20 cellular contexts compared by ENCODE assay signal in the genomic region with DNA sequence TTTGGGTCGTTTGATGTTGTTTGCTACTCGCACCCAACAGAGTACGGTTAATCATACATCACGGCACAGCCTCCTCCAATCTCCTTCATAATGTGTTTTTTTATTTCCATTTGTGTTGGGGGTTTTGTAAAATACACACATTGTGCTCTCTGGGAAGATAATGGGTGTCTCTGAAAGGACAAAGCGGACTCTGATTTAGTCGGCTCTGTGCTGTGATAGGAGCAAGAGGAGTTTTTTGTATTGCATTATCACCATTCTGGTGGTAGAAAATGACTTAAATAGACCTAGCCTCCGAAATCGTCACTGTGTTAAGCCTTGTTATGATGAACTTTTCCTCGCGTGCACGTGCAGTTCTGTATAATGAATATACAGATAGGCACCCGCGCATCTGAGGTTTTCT.
DNase-seq lines count a peak whose midpoint lies in the region; ATAC-seq, FAIRE-seq and TF ChIP-seq lines count a peak whose summit lies in the region.
"Had no signal": no experiment of that assay in that cellular context is flagged by ENCODE, and none has a peak within 500 bp of the region (broad histone marks: within the 10 kb centered on the region; RNA-seq: fewer than 3 reads in every experiment).

No MANE protein-coding gene starts in this region.

- no peak for FAIRE-seq in H1 (lab: Jason Lieb, UNC)
- FAIRE-seq in pancreas (lab: Jason Lieb, UNC), result no peak
- FAIRE-seq: GM12892, GM18507, HepG2 had no signal

- no peak for TF ChIP-seq EP300 in H1 (IDR thresholded peaks at IDR 0.05; ENCODE audit: borderline replicate concordance in 1 of 2, low read depth in 2 of 2, low read length in 2 of 2)

- no peak overlapping the region for H3K56ac ChIP-seq in H1 (replicated peaks; ENCODE audit: insufficient read length, low read depth, low read length)
- peak overlapping the region; percentile 45 for H3K56ac ChIP-seq in mesendoderm (ENCODE audit: low read length)

- H4K8ac ChIP-seq in H1 (ENCODE audit: extremely low read depth, insufficient read depth, low read length), result no peak overlapping the region
- H4K8ac ChIP-seq in mesendoderm (ENCODE audit: low read depth, low read length), result no peak overlapping the region

- H2BK120ac ChIP-seq in H1 (replicated peaks; ENCODE audit: low read depth, low read length) (peak overlapping the region; percentile 94), mesendoderm (ENCODE audit: low read depth, low read length) (peak overlapping the region; percentile 83)

- no peaks in the 10 kb centered on the region for H3K79me1 ChIP-seq in H1 (ENCODE audit: low read depth, low read length)
- no peaks in the 10 kb centered on the region for H3K79me1 ChIP-seq in mesendoderm (ENCODE audit: low read length)

- H3K4me1 ChIP-seq in HUES64 (ENCODE audit: insufficient read depth, low read length) (peaks cover 47% of the 10 kb centered on the region), H1 (replicated peaks in 1 of 4; ENCODE audit: control insufficient read depth in 3 of 4, insufficient read depth in 4 of 4, low read length in 3 of 4) (peaks cover 11 to 35% (median 25%) of the 10 kb centered on the region in 4 experiments), mesendoderm (ENCODE audit: control insufficient read depth, low read depth, low read length) (peaks cover 16% of the 10 kb centered on the region), esophagus squamous epithelium (no peaks in the 10 kb centered on the region), pancreas (no peaks in the 10 kb centered on the region)
- H3K4me1 ChIP-seq: BLaER1 treated with 17β-estradiol and CSF1 and Interleukin-3, amounts not matched to agents 10 nM and 100 nM had no signal

- H3K27me3 ChIP-seq in HUES64 (ENCODE audit: insufficient read depth, low read length), result no peaks in the 10 kb centered on the region
- peaks cover 0 to 4% (median 0%) of the 10 kb centered on the region in 4 experiments; a peak in 2 of 7 replicates for H3K27me3 ChIP-seq in H1 (replicated peaks in 1 of 4; ENCODE audit: control insufficient read depth in 3 of 4, extremely low read depth in 1 of 4, insufficient read depth in 3 of 4, low read length in 3 of 4)
- H3K27me3 ChIP-seq in mesendoderm (ENCODE audit: insufficient read depth, low read length, poor library complexity), result no peaks in the 10 kb centered on the region
- H3K27me3 ChIP-seq in esophagus squamous epithelium, result peaks cover 0 to 13% (median 0%) of the 10 kb centered on the region in 4 donors
- peaks cover 0 to 8% (median 2%) of the 10 kb centered on the region in 4 donors for H3K27me3 ChIP-seq in pancreas
- H3K27me3 ChIP-seq: BLaER1 treated with 17β-estradiol and CSF1 and Interleukin-3, amounts not matched to agents 10 nM and 100 nM had no signal

- CTCF ChIA-PET in H1 (lab: Charles Lee; ENCODE audit: partially characterized antibody), result no interaction called here

- H2BK15ac ChIP-seq in H1 (ENCODE audit: low read length) (no peak overlapping the region), mesendoderm (replicated peaks; ENCODE audit: low read depth) (no peak overlapping the region)

- H3K4me3 ChIP-seq in HUES64 (ENCODE audit: low read length) (no peak overlapping the region), H1 (ENCODE audit: extremely low read depth in 1 of 4, insufficient read depth in 2 of 4, low read depth in 3 of 4, low read length in 4 of 4) (peak overlapping the region in 1 of 4 experiments; percentile 31; a peak in 1 of 8 replicates), mesendoderm (ENCODE audit: low read length) (no peak overlapping the region), esophagus squamous epithelium (no peak overlapping the region), pancreas (no peak overlapping the region)
- H3K4me3 ChIP-seq: BLaER1 treated with 17β-estradiol and CSF1 and Interleukin-3, amounts not matched to agents 10 nM and 100 nM had no signal

- no peak for TF ChIP-seq RAD21 in H1 (IDR thresholded peaks at IDR 0.05 in 1 of 2, conservative IDR thresholded peaks at IDR 0.05 in 1 of 2; ENCODE audit: low read depth in 2 of 2, low read length in 2 of 2)

- H3K23ac ChIP-seq in H1 (ENCODE audit: insufficient read length) (no peak overlapping the region), mesendoderm (ENCODE audit: low read length) (no peak overlapping the region)

- H4K20me1 ChIP-seq in H1 (replicated peaks in 1 of 2; ENCODE audit: control insufficient read depth in 1 of 2, insufficient read depth in 2 of 2, low read length in 2 of 2), result no peaks in the 10 kb centered on the region
- H4K20me1 ChIP-seq: BLaER1 treated with 17β-estradiol and CSF1 and Interleukin-3, amounts not matched to agents 10 nM and 100 nM had no signal

- no peaks in the 10 kb centered on the region for H3K9me3 ChIP-seq in HUES64 (ENCODE audit: insufficient read depth, low read depth, low read length)
- no peaks in the 10 kb centered on the region for H3K9me3 ChIP-seq in H1 (ENCODE audit: insufficient read depth in 2 of 2, low read depth in 1 of 2, low read length in 1 of 2)
- H3K9me3 ChIP-seq in esophagus squamous epithelium, result no peaks in the 10 kb centered on the region
- H3K9me3 ChIP-seq in pancreas, result no peaks in the 10 kb centered on the region

- no peak overlapping the region for H3K4ac ChIP-seq in H1 (replicated peaks; ENCODE audit: insufficient read length, low read depth, low read length)
- no peak overlapping the region for H3K4ac ChIP-seq in mesendoderm (ENCODE audit: low read depth, low read length)

- peak overlapping the region; percentile 56; the same call in 1 of the 2 replicates for H2BK5ac ChIP-seq in H1 (ENCODE audit: low read depth, low read length)
- H2BK5ac ChIP-seq in mesendoderm (ENCODE audit: low read length), result peak overlapping the region; percentile 26

- no peak for TF ChIP-seq POLR2A in H1 (IDR thresholded peaks at IDR 0.05; ENCODE audit: control extremely low read depth in 1 of 2, low read depth in 2 of 2, low read length in 2 of 2)
- no peak for TF ChIP-seq POLR2A in esophagus squamous epithelium (IDR thresholded peaks at IDR 0.05)

- POLR2A ChIA-PET in H1 (lab: Charles Lee; ENCODE audit: partially characterized antibody), result interaction anchor here (1.1 kb wide), 1 partner anchor 12 kb away, joined by 6 read pairs; no protein-coding TSS in a partner anchor

- H4K5ac ChIP-seq in H1 (ENCODE audit: insufficient read length, low read depth, low read length) (no peak overlapping the region), mesendoderm (ENCODE audit: low read length) (no peak overlapping the region)

- H3K9ac ChIP-seq in HUES64 (ENCODE audit: low read depth, low read length) (no peak overlapping the region), H1 (replicated peaks in 1 of 4; ENCODE audit: extremely low read depth in 1 of 4, low read depth in 3 of 4, low read length in 3 of 4) (no peak overlapping the region), mesendoderm (ENCODE audit: low read length) (no peak overlapping the region)
- H3K9ac ChIP-seq: BLaER1 treated with 17β-estradiol and CSF1 and Interleukin-3, amounts not matched to agents 10 nM and 100 nM had no signal

- no peaks in the 10 kb centered on the region; the same call in none of the 2 replicates for H3K23me2 ChIP-seq in H1 (ENCODE audit: low read depth, low read length)

- H3K36me3 ChIP-seq in HUES64 (ENCODE audit: insufficient read depth, low read length) (no peaks in the 10 kb centered on the region), H1 (ENCODE audit: control insufficient read depth in 2 of 4, insufficient read depth in 4 of 4, low read length in 3 of 4) (no peaks in the 10 kb centered on the region), mesendoderm (ENCODE audit: control insufficient read depth, insufficient read depth, low read length) (no peaks in the 10 kb centered on the region), esophagus squamous epithelium (no peaks in the 10 kb centered on the region), pancreas (no peaks in the 10 kb centered on the region)
- H3K36me3 ChIP-seq: BLaER1 treated with 17β-estradiol and CSF1 and Interleukin-3, amounts not matched to agents 10 nM and 100 nM had no signal

- TF ChIP-seq CTCF in H1 (IDR thresholded peaks at IDR 0.05; ENCODE audit: control extremely low read depth in 1 of 3, insufficient read depth in 1 of 3, low read depth in 1 of 3, low read length in 3 of 3), result no peak
- TF ChIP-seq CTCF in esophagus squamous epithelium (IDR thresholded peaks at IDR 0.05), result no peak
- no peak for TF ChIP-seq CTCF in pancreas (IDR thresholded peaks at IDR 0.05)

- peak overlapping the region; percentile 66; the same call in 1 of the 2 replicates for H2BK20ac ChIP-seq in H1 (ENCODE audit: low read length)

- no peak for ATAC-seq in HG03571 (IDR thresholded peaks at IDR 0.05; ENCODE audit: unreplicated experiment)
- ATAC-seq in HG03135 (IDR thresholded peaks at IDR 0.05; ENCODE audit: unreplicated experiment), result no peak
- ATAC-seq in pancreas, result no peak
- ATAC-seq: HepG2, PC-3, SK-N-SH treated with all-trans-retinoic acid at 6 μM for 48 hours had no signal

- H4K91ac ChIP-seq in H1 (replicated peaks; ENCODE audit: insufficient read length, low read length), result no peak overlapping the region

- 77% methylated on average over 13 of the region's 13 CpGs for WGBS in HUES64
- 83% methylated on average over 13 of the region's 13 CpGs; no CpG with 5 or more reads in 1 of the 2 experiments for WGBS in H1 (ENCODE audit: extremely low coverage in 1 of 2, insufficient coverage in 1 of 2, insufficient read length in 1 of 2, insufficient replicate concordance in 2 of 2, low coverage in 1 of 2, low lambda C conversion rate in 2 of 2, missing lambda C conversion rate in 1 of 2), 2 experiments
- WGBS in mesendoderm (ENCODE audit: extremely low coverage, insufficient coverage, low lambda C conversion rate), result no CpG with 5 or more reads among the region's 13 CpGs
- 77 to 81% methylated on average over 13 of the region's 13 CpGs for WGBS in esophagus squamous epithelium, 2 donors
- WGBS in pancreas, 2 donors, result 55 to 67% methylated on average over 13 of the region's 13 CpGs

- H2BK12ac ChIP-seq in H1 (ENCODE audit: low read depth, low read length), result no peak overlapping the region

- H3K14ac ChIP-seq in H1 (ENCODE audit: insufficient read length), result no peak overlapping the region

- intact Hi-C loops in esophagus squamous epithelium (cut with DNase I), result no loop called here
- intact Hi-C loops in pancreas (cut with DNase I), result no loop called here

- H2AK5ac ChIP-seq in H1 (ENCODE audit: low read depth, low read length) (no peak overlapping the region), mesendoderm (ENCODE audit: low read length) (no peak overlapping the region)

- no peak overlapping the region for H2AFZ ChIP-seq in H1 (ENCODE audit: low read length)

- H3K18ac ChIP-seq in H1 (ENCODE audit: extremely low read depth, low read length), result no peak overlapping the region
- no peak overlapping the region for H3K18ac ChIP-seq in mesendoderm (ENCODE audit: low read length)

- H3K79me2 ChIP-seq in H1 (ENCODE audit: control insufficient read depth in 1 of 2, insufficient read depth in 2 of 2, low read length in 2 of 2) (no peaks in the 10 kb centered on the region; a peak in 1 of 4 replicates), mesendoderm (ENCODE audit: control insufficient read depth, insufficient read depth, low read length) (no peaks in the 10 kb centered on the region)

- H3K4me2 ChIP-seq in H1 (ENCODE audit: insufficient read depth in 1 of 2, low read depth in 2 of 2, low read length in 2 of 2), result peak overlapping the region; percentile 31 to 48; a peak in 3 of 4 replicates
- no peak overlapping the region for H3K4me2 ChIP-seq in mesendoderm (ENCODE audit: low read length)
- H3K4me2 ChIP-seq: BLaER1 treated with 17β-estradiol and CSF1 and Interleukin-3, amounts not matched to agents 10 nM and 100 nM had no signal

- no peak for DNase-seq in H1 (ENCODE audit: low read depth in 1 of 2, low spot score in 2 of 2)
- DNase-seq in mesendoderm, result no peak
- no peak for DNase-seq in esophagus squamous epithelium (lab: John Stamatoyannopoulos, UW)
- no peak for DNase-seq in pancreas
- DNase-seq: CD8-positive, alpha-beta memory T cell; DMS53; KBM-7; NCI-H2081; NCI-H510A; PC-3; SIG-M5 had no signal

- H3K27ac ChIP-seq in HUES64 (ENCODE audit: low read depth, low read length) (peak overlapping the region; percentile 72; the same call in 1 of the 2 replicates), H1 (ENCODE audit: low read depth, low read length) (no peak overlapping the region), mesendoderm (ENCODE audit: low read depth, low read length) (peak overlapping the region; percentile 38), esophagus squamous epithelium (no peak overlapping the region), pancreas (no peak overlapping the region)
- H3K27ac ChIP-seq: BLaER1 treated with 17β-estradiol and CSF1 and Interleukin-3, amounts not matched to agents 10 nM and 100 nM; RWPE1 had no signal

Comparison
In these comparisons a context has a peak if more than half of its experiments do, and no peak if none do; other contexts are left out.
1. H3K27ac ChIP-seq: peak in HUES64 (single experiment) and mesendoderm (single experiment); none in H1 (single experiment), esophagus squamous epithelium (0 of 4) and pancreas (0 of 4).